ENCODE assay signal across 8 cellular contexts in genomic region chr10:79374312-79375191, GRCh38. TPM values are rescaled to one million over a fixed set of nuclear protein-coding genes. Genes with fewer than 3 reads are reported as not detected.
DNase-seq lines count a peak whose midpoint lies in the region; ATAC-seq, FAIRE-seq and TF ChIP-seq lines count a peak whose summit lies in the region.
"Had no signal": no experiment of that assay in that cellular context is flagged by ENCODE, and none has a peak within 500 bp of the region (broad histone marks: within the 10 kb centered on the region; RNA-seq: fewer than 3 reads in every experiment).

No MANE protein-coding gene starts in this region.

- H3K27me3 ChIP-seq in pancreas (no peaks in the 10 kb centered on the region), tibial artery (no peaks in the 10 kb centered on the region)

- H3K4me1 ChIP-seq in pancreas (no peaks in the 10 kb centered on the region), tibial artery (peaks cover 0 to 14% (median 11%) of the 10 kb centered on the region in 4 donors)

- no peak overlapping the region for H3K4me3 ChIP-seq in GM12875 (ENCODE audit: low read depth, low read length)
- no peak overlapping the region for H3K4me3 ChIP-seq in pancreas
- H3K4me3 ChIP-seq in tibial artery: no peak overlapping the region

- WGBS in pancreas, 2 donors: 2 to 4% methylated on average over 7 of the region's 7 CpGs

- FAIRE-seq in pancreas (lab: Jason Lieb, UNC): no peak
- FAIRE-seq: islet of Langerhans had no signal

- intact Hi-C loops in pancreas (cut with DNase I) (loop anchor here in 2 of 3 donors (5.0 kb wide), 3 partner anchors 93 to 113 kb away; no protein-coding TSS in a partner anchor), tibial artery (cut with DNase I; ENCODE audit: low total_unique reads) (loop anchor here (2.0 kb wide), 1 partner anchor 94 kb away; no protein-coding TSS in a partner anchor)

- H3K27ac ChIP-seq in pancreas (no peak overlapping the region), tibial artery (no peak overlapping the region)

- DNase-seq in HuH-7 (ENCODE audit: low spot score): peak; percentile 77
- peak; percentile 65 for DNase-seq in SK-N-DZ (ENCODE audit: low spot score)
- peak; percentile 76 for DNase-seq in activated naive CD4-positive, alpha-beta T cell treated with Interleukin-2 at 50 U/mL for 16 hours
- peak; percentile 79 for DNase-seq in glomerular visceral epithelial cell (ENCODE audit: extremely low spot score)
- DNase-seq in pancreas: peak; percentile 61 to 97 (median 85)
- peak; percentile 77 to 88 for DNase-seq in tibial artery

- H3K36me3 ChIP-seq in pancreas (no peaks in the 10 kb centered on the region), tibial artery (no peaks in the 10 kb centered on the region)

- peak; percentile 79 to 95 (median 90) for ATAC-seq in pancreas

- peak; percentile 95 for TF ChIP-seq CTCF in GM12875 (IDR thresholded peaks at IDR 0.05; ENCODE audit: borderline replicate concordance, insufficient read depth, low read depth, low read length)
- peak; percentile 91 to 98 (median 96) for TF ChIP-seq CTCF in pancreas (IDR thresholded peaks at IDR 0.05)
- TF ChIP-seq CTCF in tibial artery (IDR thresholded peaks at IDR 0.05): peak; percentile 96 to 98

- H3K9me3 ChIP-seq in pancreas (no peaks in the 10 kb centered on the region), tibial artery (no peaks in the 10 kb centered on the region)

RNA-seq across cellular contexts. Expression of gene PPIF, which starts 27.3 kb away (rescaled TPM):
- polyA plus RNA-seq in SK-N-DZ (2014; cell fraction: cytosol; rRNA removed): 109 and 110 TPM in 2 replicates
- 98.3 and 106 TPM in 2 replicates for polyA plus RNA-seq in SK-N-DZ (2014; cell fraction: nucleus; rRNA removed)
- 10 to 100 TPM; 35.8 to 61.8 (median 46.8) TPM for total RNA-seq in pancreas
- 10 to 100 TPM; 21.2 to 37.0 TPM for polyA plus RNA-seq in pancreas
